28 cellular contexts compared by ENCODE assay signal in the genomic region with DNA sequence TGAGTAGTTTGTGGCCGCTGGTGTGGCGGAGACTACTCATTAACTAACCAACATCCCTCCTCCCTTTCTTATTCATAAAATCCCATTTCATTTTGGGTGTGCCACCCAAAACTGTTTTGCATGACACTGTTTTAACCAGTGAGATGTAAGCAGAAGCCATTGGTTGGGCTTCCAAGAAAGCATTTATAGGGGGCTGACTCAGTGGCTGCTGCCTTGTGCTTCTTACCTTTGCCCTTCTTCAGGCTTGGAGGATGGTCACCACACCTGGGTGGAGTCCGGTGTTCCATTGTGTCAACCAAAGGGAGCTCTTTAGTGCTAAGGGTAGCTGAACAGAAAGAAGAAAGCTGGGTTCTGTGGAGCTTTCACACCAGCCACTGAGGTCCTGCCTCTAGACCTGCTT.
"Had no signal": no experiment of that assay in that cellular context is flagged by ENCODE, and none has a peak within 500 bp of the region (broad histone marks: within the 10 kb centered on the region; RNA-seq: fewer than 3 reads in every experiment).

No MANE protein-coding gene starts in this region.

- H3K4me3 Mint-ChIP-seq: activated CD4-positive, alpha-beta memory T cell treated with anti-CD3 and anti-CD28 coated beads, Interleukin-2, amount 10 ng/mL, durations not matched to agents 7 days and 5 days; activated CD4-positive, alpha-beta T cell treated with anti-CD3 and anti-CD28 coated beads, Interleukin-2, amount 10 ng/mL, durations not matched to agents 24 days and 14 days; activated T-helper 1 cell treated with anti-CD3 and anti-CD28 coated beads, Interleukin-12 subunit alpha, Interleukin-12 subunit beta, Interleukin-2, Interleukin-4 antibody, amounts not matched to agents 30 ng/mL and 10 ng/mL and 1 ng/mL, durations not matched to agents 14 hours and 24 hours and 36 hours; central memory CD8-positive, alpha-beta T cell; effector memory CD8-positive, alpha-beta T cell; mesothelial cell of epicardium; natural killer cell treated with Interleukin-12 subunit alpha and Interleukin-12 subunit beta and Interleukin-15 and Interleukin-18, amount 100 ng/mL, for 72 hours had no signal

- H3K4me1 ChIP-seq: pancreas had no signal

- H3K9me3 Mint-ChIP-seq: activated T-helper 1 cell treated with anti-CD3 and anti-CD28 coated beads, Interleukin-12 subunit alpha, Interleukin-12 subunit beta, Interleukin-2, Interleukin-4 antibody, amounts not matched to agents 30 ng/mL and 10 ng/mL and 1 ng/mL, durations not matched to agents 14 hours and 24 hours and 36 hours; central memory CD8-positive, alpha-beta T cell; effector memory CD8-positive, alpha-beta T cell; mesothelial cell of epicardium; natural killer cell treated with Interleukin-12 subunit alpha and Interleukin-12 subunit beta and Interleukin-15 and Interleukin-18, amount 100 ng/mL, for 72 hours had no signal

- H3K27me3 Mint-ChIP-seq: activated CD4-positive, alpha-beta memory T cell treated with anti-CD3 and anti-CD28 coated beads, Interleukin-2, amount 10 ng/mL, durations not matched to agents 7 days and 5 days; activated CD4-positive, alpha-beta T cell treated with anti-CD3 and anti-CD28 coated beads, Interleukin-2, amount 10 ng/mL, durations not matched to agents 24 days and 14 days; central memory CD8-positive, alpha-beta T cell had no signal

- H3K27me3 ChIP-seq: dorsolateral prefrontal cortex, neutrophil, pancreas, stomach, suprapubic skin, tibial nerve had no signal

- H3K36me3 ChIP-seq: neutrophil, pancreas, stomach, suprapubic skin, tibial nerve had no signal

- H3K4me1 Mint-ChIP-seq: central memory CD8-positive, alpha-beta T cell had no signal

- H3K36me3 Mint-ChIP-seq: activated naive CD4-positive, alpha-beta T cell treated with anti-CD3 and anti-CD28 coated beads, Interleukin-2, amount 50 U/mL, for 72 hours; mesothelial cell of epicardium; natural killer cell treated with Interleukin-12 subunit alpha and Interleukin-12 subunit beta and Interleukin-15 and Interleukin-18, amount 100 ng/mL, for 72 hours had no signal

- H3K9me3 ChIP-seq: neutrophil, pancreas, psoas muscle, stomach, suprapubic skin, tibial nerve had no signal

- FAIRE-seq: astrocyte, endothelial cell of umbilical vein, pancreas, urothelium cell line had no signal

- H3K27ac Mint-ChIP-seq: activated CD4-positive, alpha-beta memory T cell treated with anti-CD3 and anti-CD28 coated beads, Interleukin-2, amount 10 ng/mL, durations not matched to agents 7 days and 5 days; activated CD4-positive, alpha-beta T cell treated with anti-CD3 and anti-CD28 coated beads, Interleukin-2, amount 10 ng/mL, durations not matched to agents 24 days and 14 days; activated naive CD4-positive, alpha-beta T cell treated with anti-CD3 and anti-CD28 coated beads, Interleukin-2, amount 50 U/mL, for 72 hours; activated T-helper 1 cell treated with anti-CD3 and anti-CD28 coated beads, Interleukin-12 subunit alpha, Interleukin-12 subunit beta, Interleukin-2, Interleukin-4 antibody, amounts not matched to agents 30 ng/mL and 10 ng/mL and 1 ng/mL, durations not matched to agents 14 hours and 24 hours and 36 hours; effector memory CD8-positive, alpha-beta T cell; mesothelial cell of epicardium; natural killer cell treated with Interleukin-12 subunit alpha and Interleukin-12 subunit beta and Interleukin-15 and Interleukin-18, amount 100 ng/mL, for 72 hours had no signal

- H3K4me3 ChIP-seq: dorsolateral prefrontal cortex, pancreas, psoas muscle, stomach, suprapubic skin, tibial nerve had no signal

- H3K27ac ChIP-seq: dorsolateral prefrontal cortex, neutrophil, pancreas, psoas muscle, stomach, suprapubic skin, tibial nerve had no signal

- DNase-seq: activated CD4-positive, alpha-beta memory T cell treated with anti-CD3 and anti-CD28 coated beads, Interleukin-2, amount 10 ng/mL, durations not matched to agents 7 days and 5 days; activated CD4-positive, alpha-beta T cell treated with anti-CD3 and anti-CD28 coated beads, Interleukin-2, amount 10 ng/mL, durations not matched to agents 24 days and 14 days; activated gamma-delta T cell; dorsolateral prefrontal cortex; effector memory CD8-positive, alpha-beta T cell; foreskin melanocyte; hypothalamus; left ventricle myocardium superior; mammary epithelial cell; pancreas; psoas muscle; right cardiac atrium; stimulated activated CD4-positive, alpha-beta T cell treated with anti-CD3 and anti-CD28 coated beads, Interleukin-12 subunit alpha, Interleukin-12 subunit beta, amount 100 ng/mL, for 4 hours; stimulated activated CD4-positive, alpha-beta T cell treated with anti-CD3 and anti-CD28 coated beads, Interleukin-4, amount 100 ng/mL, for 4 hours; stomach had no signal

- ATAC-seq: activated CD4-positive, CD25-positive, alpha-beta regulatory T cell treated with anti-CD3 and anti-CD28 coated beads, Interleukin-2, amount 50 U/mL, for 24 hours; effector memory CD8-positive, alpha-beta T cell; esophagus mucosa; left ventricle myocardium superior; natural killer cell treated with Interleukin-12 subunit alpha and Interleukin-12 subunit beta and Interleukin-15 and Interleukin-18, amount 100 ng/mL, for 72 hours; pancreas; psoas muscle; right cardiac atrium had no signal
